2 cellular contexts compared by ENCODE assay signal in the genomic region with DNA sequence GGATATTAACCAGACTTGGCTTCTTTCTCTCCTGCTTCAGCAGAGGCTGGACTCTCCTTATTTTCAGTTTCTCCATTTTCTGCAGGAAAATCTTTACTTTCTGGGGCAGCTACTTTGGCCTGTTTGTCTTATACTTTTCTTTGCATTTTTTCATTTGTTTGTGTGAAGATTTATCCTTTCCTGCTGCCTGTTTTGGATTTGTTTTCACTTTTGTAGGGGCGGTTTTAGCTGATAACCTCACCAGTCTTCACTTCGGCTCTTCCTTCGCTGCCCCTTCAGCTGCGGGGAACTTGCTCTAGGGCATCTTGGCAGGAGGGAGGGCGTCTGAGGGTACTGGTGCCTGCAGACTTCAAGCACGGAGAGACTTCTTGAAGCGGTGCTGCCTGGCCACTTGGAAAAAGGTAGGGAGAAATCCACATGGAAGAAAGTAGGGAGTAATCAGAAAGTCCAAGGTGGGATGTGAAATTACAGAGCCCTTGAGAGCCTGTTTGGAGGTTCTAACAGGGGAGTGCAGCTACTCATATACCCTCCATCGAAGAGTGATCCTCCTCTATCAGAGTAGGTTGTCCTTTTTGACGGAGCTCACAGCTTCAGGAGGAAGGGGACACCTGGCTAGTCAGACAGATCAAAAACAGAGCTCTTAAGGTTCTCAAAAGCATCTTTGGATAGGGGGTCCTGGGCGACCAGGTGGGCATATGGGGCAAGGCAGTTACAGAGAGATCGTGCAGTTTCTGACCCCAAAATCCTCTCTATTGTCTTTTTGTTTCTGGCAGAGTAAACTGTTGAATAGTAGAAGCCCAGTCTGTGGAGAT.
TF ChIP-seq lines count a peak whose summit lies in the region.

No MANE protein-coding gene starts in this region.

TF ChIP-seq in HepG2, 621 proteins besides CTCF, POLR2A, EP300 and RAD21:
- no peak for TF ChIP-seq ZNF10 (CRISPR knock-in tag; IDR thresholded peaks at IDR 0.05; ENCODE audit: borderline replicate concordance, low read depth)
- TF ChIP-seq RFX1 (IDR thresholded peaks at IDR 0.05): no peak
- TF ChIP-seq SYNCRIP (IDR thresholded peaks at IDR 0.05; ENCODE audit: insufficient read depth, low read depth, low read length): no peak
- TF ChIP-seq ZNF350 (CRISPR knock-in tag; IDR thresholded peaks at IDR 0.05; ENCODE audit: borderline replicate concordance, low read depth): no peak
- no peak for TF ChIP-seq KMT2A (CRISPR knock-in tag; IDR thresholded peaks at IDR 0.05)
- no peak for TF ChIP-seq ZNF567 (CRISPR knock-in tag; IDR thresholded peaks at IDR 0.05; ENCODE audit: borderline replicate concordance)
- no peak for TF ChIP-seq ZNF549 (CRISPR knock-in tag; IDR thresholded peaks at IDR 0.05)
- no peak for TF ChIP-seq CHD4 (IDR thresholded peaks at IDR 0.05; ENCODE audit: borderline replicate concordance, low read length)
- TF ChIP-seq ARNTL (CRISPR knock-in tag; IDR thresholded peaks at IDR 0.05): no peak
- no peak for TF ChIP-seq ZNF781 (CRISPR knock-in tag; IDR thresholded peaks at IDR 0.05; ENCODE audit: borderline replicate concordance, not compliant biosample characterization)
- TF ChIP-seq, protein P1, sequence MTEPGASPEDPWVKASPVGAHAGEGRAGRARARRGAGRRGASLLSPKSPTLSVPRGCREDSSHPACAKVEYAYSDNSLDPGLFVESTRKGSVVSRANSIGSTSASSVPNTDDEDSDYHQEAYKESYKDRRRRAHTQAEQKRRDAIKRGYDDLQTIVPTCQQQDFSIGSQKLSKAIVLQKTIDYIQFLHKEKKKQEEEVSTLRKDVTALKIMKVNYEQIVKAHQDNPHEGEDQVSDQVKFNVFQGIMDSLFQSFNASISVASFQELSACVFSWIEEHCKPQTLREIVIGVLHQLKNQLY (CRISPR knock-in tag; IDR thresholded peaks at IDR 0.05): no peak
- TF ChIP-seq ZNF44 (CRISPR knock-in tag; IDR thresholded peaks at IDR 0.05): no peak
- TF ChIP-seq SAFB2 (CRISPR knock-in tag; IDR thresholded peaks at IDR 0.05; ENCODE audit: borderline replicate concordance, low read depth): no peak
- TF ChIP-seq HHEX (CRISPR knock-in tag; IDR thresholded peaks at IDR 0.05): no peak
TF ChIP-seq in HepG2: peak in this region for 0.

TF ChIP-seq in SK-N-SH, 30 proteins besides CTCF, POLR2A, EP300 and RAD21:
- TF ChIP-seq NFIC (IDR thresholded peaks at IDR 0.05; ENCODE audit: borderline replicate concordance): no peak
- no peak for TF ChIP-seq RFX5 (IDR thresholded peaks at IDR 0.05; ENCODE audit: low read length)
- no peak for TF ChIP-seq SMC3 (IDR thresholded peaks at IDR 0.05; ENCODE audit: low read depth, low read length)
- no peak for TF ChIP-seq RCOR1 (IDR thresholded peaks at IDR 0.05; ENCODE audit: low read length)
- no peak for TF ChIP-seq FOXM1 (IDR thresholded peaks at IDR 0.05; ENCODE audit: low read depth)
- TF ChIP-seq JUND (IDR thresholded peaks at IDR 0.05): no peak
- TF ChIP-seq TCF12 (IDR thresholded peaks at IDR 0.05): no peak
- no peak for TF ChIP-seq TAF1 (IDR thresholded peaks at IDR 0.05; ENCODE audit: borderline replicate concordance, low read depth, low read length)
- TF ChIP-seq ELF1 (IDR thresholded peaks at IDR 0.05): no peak
- no peak for TF ChIP-seq GABPA (IDR thresholded peaks at IDR 0.05; ENCODE audit: low read depth)
- no peak for TF ChIP-seq POLR2AphosphoS5 (IDR thresholded peaks at IDR 0.05; ENCODE audit: low read depth, low read length)
- no peak for TF ChIP-seq YY1 (IDR thresholded peaks at IDR 0.05; ENCODE audit: low read depth)
- TF ChIP-seq IRF3 (IDR thresholded peaks at IDR 0.05; ENCODE audit: low read depth, low read length): no peak
